Comparison of ENCODE assay signal across 18 cellular contexts in the genomic region with DNA sequence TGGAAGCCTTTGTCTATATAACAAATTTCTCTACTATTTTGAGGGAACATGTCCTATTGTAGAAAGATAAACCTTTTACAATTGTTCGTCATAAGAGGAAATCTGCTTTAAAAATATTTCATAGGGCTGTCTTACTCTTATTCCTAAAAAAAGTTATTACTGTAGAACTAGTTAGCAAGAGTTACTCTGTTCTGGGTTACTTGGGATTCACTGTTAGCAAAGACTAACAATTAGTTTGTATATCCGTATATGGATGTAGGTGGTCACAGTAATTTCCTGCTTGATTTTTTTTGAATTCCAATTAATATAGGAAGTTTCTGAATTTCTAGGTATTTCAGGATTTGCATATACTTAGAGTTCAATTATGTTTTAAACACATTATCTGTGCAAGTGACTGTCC.
A peak's percentile ranks its signal among the peaks of the same experiment; 100 is the strongest.
DNase-seq lines count a peak whose midpoint lies in the region; ATAC-seq and TF ChIP-seq lines count a peak whose summit lies in the region.
"Had no signal": no experiment of that assay in that cellular context is flagged by ENCODE, and none has a peak within 500 bp of the region (broad histone marks: within the 10 kb centered on the region; RNA-seq: fewer than 3 reads in every experiment).

No MANE protein-coding gene starts in this region.

- DNase-seq in left ventricle myocardium inferior (no peak), left ventricle myocardium superior (no peak), chondrocyte (ENCODE audit: low spot score) (no peak), uterus (no peak), NCI-H2107 treated with DMSO at 0.1 percent for 48 hours (lab: John Stamatoyannopoulos, UW; ENCODE audit: unreplicated experiment) (no peak), KBM-7 (no peak)
- DNase-seq in activated naive CD4-positive, alpha-beta T cell treated with Interleukin-2 at 50 U/mL for 16 hours, result no peak
- DNase-seq: activated CD4-positive, alpha-beta T cell treated with anti-CD3 and anti-CD28 coated beads, Interleukin-2, amount 50 U/mL, for 1 hour; activated T-cell treated with anti-CD3 and anti-CD28 coated beads, Interleukin-2, amount 50 U/mL, for 48 hours; adrenal gland; GF-D8; NCI-H146; NCI-H69; stimulated activated CD4-positive, alpha-beta T cell treated with anti-CD3 and anti-CD28 coated beads, Interleukin-4, amount 100 ng/mL, for 24 hours had no signal

- H3K4me3 ChIP-seq in left ventricle myocardium inferior (no peak overlapping the region), uterus (no peak overlapping the region)
- H3K4me3 ChIP-seq: adrenal gland had no signal

- no peak for ATAC-seq in left ventricle myocardium superior
- ATAC-seq: stimulated activated effector memory CD8-positive, alpha-beta T cell treated with anti-CD3 and anti-CD28 coated beads, Interleukin-12 subunit alpha, Interleukin-12 subunit beta, amount 100 ng/mL, for 72 hours had no signal

- in situ Hi-C loops in KBM-7 (cut with MboI; ENCODE audit: low pct_unique_long_range_greater_than_20kb, low sequenced_read_pairs), result no loop called here

- intact Hi-C loops in left ventricle myocardium inferior (cut with micrococcal nuclease) (loop anchor here (10.0 kb wide), 1 partner anchor 170 kb away; no protein-coding TSS in a partner anchor), left ventricle myocardium superior (cut with micrococcal nuclease) (no loop called here), uterus (cut with DNase I; ENCODE audit: low total_unique reads) (no loop called here)

- no peaks in the 10 kb centered on the region for H3K27me3 ChIP-seq in left ventricle myocardium inferior (ENCODE audit: low read depth)
- H3K27me3 ChIP-seq in uterus, result no peaks in the 10 kb centered on the region
- H3K27me3 ChIP-seq: adrenal gland had no signal

- H3K9me3 ChIP-seq in left ventricle myocardium inferior (replicated peaks) (no peaks in the 10 kb centered on the region), uterus (no peaks in the 10 kb centered on the region)
- H3K9me3 ChIP-seq: adrenal gland had no signal

- no peaks in the 10 kb centered on the region for H3K36me3 Mint-ChIP-seq in chondrocyte (ENCODE audit: low read depth)
- no peaks in the 10 kb centered on the region for H3K36me3 Mint-ChIP-seq in nephron (ENCODE audit: low read depth)
- H3K36me3 Mint-ChIP-seq: stimulated activated effector memory CD8-positive, alpha-beta T cell treated with anti-CD3 and anti-CD28 coated beads, Interleukin-12 subunit alpha, Interleukin-12 subunit beta, amount 100 ng/mL, for 72 hours had no signal

- no peaks in the 10 kb centered on the region for H3K9me3 Mint-ChIP-seq in chondrocyte (ENCODE audit: low read depth)
- no peaks in the 10 kb centered on the region for H3K9me3 Mint-ChIP-seq in nephron
- H3K9me3 Mint-ChIP-seq: T-helper 2 cell treated with Interferon-gamma antibody and Interleukin-4, amounts not matched to agents 5 μg/mL and 100 μg/mL, for 36 hours had no signal

- H3K4me1 ChIP-seq in left ventricle myocardium inferior, result peaks cover 61% of the 10 kb centered on the region
- peaks cover 8 to 10% of the 10 kb centered on the region in 2 donors for H3K4me1 ChIP-seq in uterus

- TF ChIP-seq CTCF in left ventricle myocardium inferior (IDR thresholded peaks at IDR 0.05; ENCODE audit: borderline replicate concordance) (no peak), chondrocyte (IDR thresholded peaks at IDR 0.05) (no peak), nephron (IDR thresholded peaks at IDR 0.05; ENCODE audit: unreplicated experiment in 3 of 3) (no peak), uterus (IDR thresholded peaks at IDR 0.05) (no peak)

- H3K4me3 Mint-ChIP-seq in chondrocyte (ENCODE audit: unreplicated experiment) (peak overlapping the region; percentile 37), nephron (no peak overlapping the region)
- H3K4me3 Mint-ChIP-seq: stimulated activated effector memory CD8-positive, alpha-beta T cell treated with anti-CD3 and anti-CD28 coated beads, Interleukin-12 subunit alpha, Interleukin-12 subunit beta, amount 100 ng/mL, for 72 hours; T-helper 2 cell treated with Interferon-gamma antibody and Interleukin-4, amounts not matched to agents 5 μg/mL and 100 μg/mL, for 36 hours had no signal

- TF ChIP-seq POLR2A in uterus (IDR thresholded peaks at IDR 0.05), result no peak

- no peaks in the 10 kb centered on the region for H3K27me3 Mint-ChIP-seq in chondrocyte (ENCODE audit: low read depth)
- H3K27me3 Mint-ChIP-seq in nephron (ENCODE audit: low read depth), result no peaks in the 10 kb centered on the region

- H3K27ac ChIP-seq in left ventricle myocardium inferior (replicated peaks) (peak overlapping the region; percentile 85), uterus (peak overlapping the region; percentile 73 to 79)
- H3K27ac ChIP-seq: KMS-11 had no signal

- peaks cover 82% of the 10 kb centered on the region for H3K4me1 Mint-ChIP-seq in chondrocyte (ENCODE audit: low read depth)
- peaks cover 49% of the 10 kb centered on the region for H3K4me1 Mint-ChIP-seq in nephron
- H3K4me1 Mint-ChIP-seq: stimulated activated effector memory CD8-positive, alpha-beta T cell treated with anti-CD3 and anti-CD28 coated beads, Interleukin-12 subunit alpha, Interleukin-12 subunit beta, amount 100 ng/mL, for 72 hours had no signal

- H3K27ac Mint-ChIP-seq in chondrocyte (ENCODE audit: unreplicated experiment) (peak overlapping the region; percentile 92), nephron (peak overlapping the region; percentile 77 to 91 (median 86))
- H3K27ac Mint-ChIP-seq: stimulated activated effector memory CD8-positive, alpha-beta T cell treated with anti-CD3 and anti-CD28 coated beads, Interleukin-12 subunit alpha, Interleukin-12 subunit beta, amount 100 ng/mL, for 72 hours; T-helper 2 cell treated with Interferon-gamma antibody and Interleukin-4, amounts not matched to agents 5 μg/mL and 100 μg/mL, for 36 hours had no signal

- H3K36me3 ChIP-seq in left ventricle myocardium inferior (peaks cover 3% of the 10 kb centered on the region), uterus (no peaks in the 10 kb centered on the region)
- H3K36me3 ChIP-seq: adrenal gland had no signal
